1 cellular context compared by ENCODE assay signal in the genomic region with DNA sequence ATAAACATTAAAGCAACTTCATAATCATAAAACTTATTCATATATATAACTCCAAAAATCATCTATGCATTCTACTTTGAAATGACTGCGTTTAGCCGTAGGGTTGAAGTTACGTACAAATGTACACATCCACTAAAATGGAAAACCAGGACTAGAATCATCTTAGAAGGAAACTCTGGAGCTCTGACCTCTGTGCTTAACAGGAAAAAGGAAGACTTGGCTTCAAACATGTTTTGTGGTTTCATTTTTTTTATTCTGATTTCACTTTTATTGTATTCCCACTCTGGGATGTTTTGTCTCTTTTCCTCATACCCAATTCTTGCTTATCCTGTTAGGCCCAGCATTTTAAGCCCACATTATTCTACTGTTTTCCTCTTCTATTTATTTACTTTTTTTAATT.
TF ChIP-seq lines count a peak whose summit lies in the region.

No MANE protein-coding gene starts in this region.

TF ChIP-seq in endothelial cell of umbilical vein, 7 proteins besides CTCF, POLR2A, EP300 and RAD21 (continued from another document):
- TF ChIP-seq, protein P1, sequence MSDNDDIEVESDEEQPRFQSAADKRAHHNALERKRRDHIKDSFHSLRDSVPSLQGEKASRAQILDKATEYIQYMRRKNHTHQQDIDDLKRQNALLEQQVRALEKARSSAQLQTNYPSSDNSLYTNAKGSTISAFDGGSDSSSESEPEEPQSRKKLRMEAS (IDR thresholded peaks at IDR 0.05; ENCODE audit: insufficient read depth, insufficient read length), result no peak
- TF ChIP-seq FOS (IDR thresholded peaks at IDR 0.05; ENCODE audit: borderline replicate concordance, insufficient read depth, low read length), result no peak
- TF ChIP-seq JUN (IDR thresholded peaks at IDR 0.05; ENCODE audit: borderline replicate concordance, insufficient read depth, insufficient read length, low read depth), result no peak
- TF ChIP-seq MYC (IDR thresholded peaks at IDR 0.05; ENCODE audit: low read depth, low read length), result no peak
